Comparison of ENCODE assay signal across 1 cellular context in genomic region chr3:79085166-79085565, GRCh38.
TF ChIP-seq lines count a peak whose summit lies in the region.

No MANE protein-coding gene starts in this region.

TF ChIP-seq in WTC11, 78 proteins besides CTCF, POLR2A, EP300 and RAD21:
- TF ChIP-seq PRDM15 (CRISPR knock-in tag; IDR thresholded peaks at IDR 0.05) (no peak), CREB1 (CRISPR knock-in tag; IDR thresholded peaks at IDR 0.05) (no peak), E2F4 (CRISPR knock-in tag; IDR thresholded peaks at IDR 0.05; ENCODE audit: borderline replicate concordance, low read depth) (no peak), ZNF138 (CRISPR knock-in tag; conservative IDR thresholded peaks at IDR 0.05) (no peak), ZNF423 (CRISPR knock-in tag; IDR thresholded peaks at IDR 0.05) (no peak), ZNF416 (CRISPR knock-in tag; IDR thresholded peaks at IDR 0.05) (no peak), STAT6 (CRISPR knock-in tag; conservative IDR thresholded peaks at IDR 0.05; ENCODE audit: low read depth) (no peak), HMGXB4 (CRISPR knock-in tag; IDR thresholded peaks at IDR 0.05) (no peak)
